ENCODE assay signal across 1 cellular context in the genomic region with DNA sequence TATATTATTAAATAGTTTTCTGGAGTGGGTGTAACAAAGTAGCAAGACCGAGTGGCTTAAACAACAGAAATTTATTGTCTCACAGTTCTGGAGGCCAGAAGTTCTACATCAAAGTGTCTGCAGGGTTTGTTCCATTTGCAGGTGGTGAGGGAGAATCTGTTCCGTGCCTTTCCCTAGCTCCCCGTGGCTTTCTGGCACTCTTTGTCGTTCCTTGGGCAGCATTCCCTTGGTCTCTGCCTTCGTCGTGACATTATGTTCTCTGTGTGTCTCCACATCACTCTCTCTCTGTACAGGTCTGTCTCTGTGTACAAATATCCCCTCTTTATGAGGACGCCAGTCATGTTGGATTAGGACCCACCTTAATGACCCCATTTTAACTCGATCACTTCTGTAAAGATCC.
TF ChIP-seq lines count a peak whose summit lies in the region.

No MANE protein-coding gene starts in this region.

TF ChIP-seq in WTC11, 78 proteins besides CTCF, POLR2A, EP300 and RAD21 (continued from another document):
- no peak for TF ChIP-seq NR1H2 (CRISPR knock-in tag; IDR thresholded peaks at IDR 0.05)
- TF ChIP-seq, protein P1, sequence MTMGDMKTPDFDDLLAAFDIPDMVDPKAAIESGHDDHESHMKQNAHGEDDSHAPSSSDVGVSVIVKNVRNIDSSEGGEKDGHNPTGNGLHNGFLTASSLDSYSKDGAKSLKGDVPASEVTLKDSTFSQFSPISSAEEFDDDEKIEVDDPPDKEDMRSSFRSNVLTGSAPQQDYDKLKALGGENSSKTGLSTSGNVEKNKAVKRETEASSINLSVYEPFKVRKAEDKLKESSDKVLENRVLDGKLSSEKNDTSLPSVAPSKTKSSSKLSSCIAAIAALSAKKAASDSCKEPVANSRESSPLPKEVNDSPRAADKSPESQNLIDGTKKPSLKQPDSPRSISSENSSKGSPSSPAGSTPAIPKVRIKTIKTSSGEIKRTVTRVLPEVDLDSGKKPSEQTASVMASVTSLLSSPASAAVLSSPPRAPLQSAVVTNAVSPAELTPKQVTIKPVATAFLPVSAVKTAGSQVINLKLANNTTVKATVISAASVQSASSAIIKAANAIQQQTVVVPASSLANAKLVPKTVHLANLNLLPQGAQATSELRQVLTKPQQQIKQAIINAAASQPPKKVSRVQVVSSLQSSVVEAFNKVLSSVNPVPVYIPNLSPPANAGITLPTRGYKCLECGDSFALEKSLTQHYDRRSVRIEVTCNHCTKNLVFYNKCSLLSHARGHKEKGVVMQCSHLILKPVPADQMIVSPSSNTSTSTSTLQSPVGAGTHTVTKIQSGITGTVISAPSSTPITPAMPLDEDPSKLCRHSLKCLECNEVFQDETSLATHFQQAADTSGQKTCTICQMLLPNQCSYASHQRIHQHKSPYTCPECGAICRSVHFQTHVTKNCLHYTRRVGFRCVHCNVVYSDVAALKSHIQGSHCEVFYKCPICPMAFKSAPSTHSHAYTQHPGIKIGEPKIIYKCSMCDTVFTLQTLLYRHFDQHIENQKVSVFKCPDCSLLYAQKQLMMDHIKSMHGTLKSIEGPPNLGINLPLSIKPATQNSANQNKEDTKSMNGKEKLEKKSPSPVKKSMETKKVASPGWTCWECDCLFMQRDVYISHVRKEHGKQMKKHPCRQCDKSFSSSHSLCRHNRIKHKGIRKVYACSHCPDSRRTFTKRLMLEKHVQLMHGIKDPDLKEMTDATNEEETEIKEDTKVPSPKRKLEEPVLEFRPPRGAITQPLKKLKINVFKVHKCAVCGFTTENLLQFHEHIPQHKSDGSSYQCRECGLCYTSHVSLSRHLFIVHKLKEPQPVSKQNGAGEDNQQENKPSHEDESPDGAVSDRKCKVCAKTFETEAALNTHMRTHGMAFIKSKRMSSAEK (CRISPR knock-in tag; IDR thresholded peaks at IDR 0.05; ENCODE audit: borderline replicate concordance): no peak
- TF ChIP-seq, protein P2, sequence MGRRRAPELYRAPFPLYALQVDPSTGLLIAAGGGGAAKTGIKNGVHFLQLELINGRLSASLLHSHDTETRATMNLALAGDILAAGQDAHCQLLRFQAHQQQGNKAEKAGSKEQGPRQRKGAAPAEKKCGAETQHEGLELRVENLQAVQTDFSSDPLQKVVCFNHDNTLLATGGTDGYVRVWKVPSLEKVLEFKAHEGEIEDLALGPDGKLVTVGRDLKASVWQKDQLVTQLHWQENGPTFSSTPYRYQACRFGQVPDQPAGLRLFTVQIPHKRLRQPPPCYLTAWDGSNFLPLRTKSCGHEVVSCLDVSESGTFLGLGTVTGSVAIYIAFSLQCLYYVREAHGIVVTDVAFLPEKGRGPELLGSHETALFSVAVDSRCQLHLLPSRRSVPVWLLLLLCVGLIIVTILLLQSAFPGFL (CRISPR knock-in tag; IDR thresholded peaks at IDR 0.05; ENCODE audit: borderline replicate concordance): no peak
- TF ChIP-seq, protein P3, sequence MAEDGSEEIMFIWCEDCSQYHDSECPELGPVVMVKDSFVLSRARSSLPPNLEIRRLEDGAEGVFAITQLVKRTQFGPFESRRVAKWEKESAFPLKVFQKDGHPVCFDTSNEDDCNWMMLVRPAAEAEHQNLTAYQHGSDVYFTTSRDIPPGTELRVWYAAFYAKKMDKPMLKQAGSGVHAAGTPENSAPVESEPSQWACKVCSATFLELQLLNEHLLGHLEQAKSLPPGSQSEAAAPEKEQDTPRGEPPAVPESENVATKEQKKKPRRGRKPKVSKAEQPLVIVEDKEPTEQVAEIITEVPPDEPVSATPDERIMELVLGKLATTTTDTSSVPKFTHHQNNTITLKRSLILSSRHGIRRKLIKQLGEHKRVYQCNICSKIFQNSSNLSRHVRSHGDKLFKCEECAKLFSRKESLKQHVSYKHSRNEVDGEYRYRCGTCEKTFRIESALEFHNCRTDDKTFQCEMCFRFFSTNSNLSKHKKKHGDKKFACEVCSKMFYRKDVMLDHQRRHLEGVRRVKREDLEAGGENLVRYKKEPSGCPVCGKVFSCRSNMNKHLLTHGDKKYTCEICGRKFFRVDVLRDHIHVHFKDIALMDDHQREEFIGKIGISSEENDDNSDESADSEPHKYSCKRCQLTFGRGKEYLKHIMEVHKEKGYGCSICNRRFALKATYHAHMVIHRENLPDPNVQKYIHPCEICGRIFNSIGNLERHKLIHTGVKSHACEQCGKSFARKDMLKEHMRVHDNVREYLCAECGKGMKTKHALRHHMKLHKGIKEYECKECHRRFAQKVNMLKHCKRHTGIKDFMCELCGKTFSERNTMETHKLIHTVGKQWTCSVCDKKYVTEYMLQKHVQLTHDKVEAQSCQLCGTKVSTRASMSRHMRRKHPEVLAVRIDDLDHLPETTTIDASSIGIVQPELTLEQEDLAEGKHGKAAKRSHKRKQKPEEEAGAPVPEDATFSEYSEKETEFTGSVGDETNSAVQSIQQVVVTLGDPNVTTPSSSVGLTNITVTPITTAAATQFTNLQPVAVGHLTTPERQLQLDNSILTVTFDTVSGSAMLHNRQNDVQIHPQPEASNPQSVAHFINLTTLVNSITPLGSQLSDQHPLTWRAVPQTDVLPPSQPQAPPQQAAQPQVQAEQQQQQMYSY (CRISPR knock-in tag; IDR thresholded peaks at IDR 0.05): no peak
- TF ChIP-seq HMGA2 (CRISPR knock-in tag; IDR thresholded peaks at IDR 0.05): no peak
- no peak for TF ChIP-seq SMAD3 (CRISPR knock-in tag; IDR thresholded peaks at IDR 0.05; ENCODE audit: borderline replicate concordance)
TF ChIP-seq in WTC11: peak in this region for 0.
